ENCODE assay signal across 14 cellular contexts in the genomic region with DNA sequence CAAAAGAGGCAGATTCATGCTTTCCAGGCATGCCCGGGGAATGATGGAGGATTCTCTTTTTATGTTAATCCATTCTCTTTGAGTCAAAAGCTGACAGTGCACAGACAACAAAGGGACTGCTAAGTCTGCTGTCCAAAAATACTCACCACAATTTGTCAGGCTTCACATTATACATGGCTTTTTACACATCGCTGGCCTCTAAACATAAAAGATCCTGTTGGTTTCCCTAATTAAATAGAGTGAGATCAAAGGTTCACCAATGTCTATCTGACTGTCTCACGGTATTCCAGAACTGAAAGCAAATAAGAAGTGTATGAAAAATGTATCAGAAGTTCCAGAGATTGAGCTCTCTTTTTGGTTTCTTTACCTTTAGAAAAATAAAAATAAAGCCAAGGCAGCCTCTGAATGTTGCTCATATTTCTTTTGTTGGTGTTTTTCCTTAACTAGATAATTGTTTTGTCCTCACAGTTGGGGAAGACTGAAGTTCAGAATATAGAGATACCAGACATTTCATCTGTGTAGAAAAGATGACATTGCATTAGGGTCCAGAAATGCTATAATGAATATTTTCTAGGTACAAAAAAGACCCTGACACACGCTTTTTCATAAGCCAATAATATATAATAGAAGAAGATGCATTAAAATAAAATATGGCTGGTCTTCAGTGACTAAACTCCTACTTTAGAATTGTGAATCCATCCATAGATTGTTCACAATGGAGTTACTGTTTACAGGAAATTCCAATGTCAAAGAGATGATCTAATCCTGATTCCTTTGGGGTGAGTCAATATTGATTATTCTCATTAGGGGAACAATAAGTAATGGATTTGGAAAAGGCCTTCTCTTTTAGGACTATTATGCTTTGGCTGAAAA.
DNase-seq lines count a peak whose midpoint lies in the region; ATAC-seq and TF ChIP-seq lines count a peak whose summit lies in the region.
"Had no signal": no experiment of that assay in that cellular context is flagged by ENCODE, and none has a peak within 500 bp of the region (broad histone marks: within the 10 kb centered on the region; RNA-seq: fewer than 3 reads in every experiment).

No MANE protein-coding gene starts in this region.

- H3K27ac ChIP-seq in left lung: no peak overlapping the region
- H3K27ac ChIP-seq: heart left ventricle, SJSA1, thoracic aorta had no signal

- no peaks in the 10 kb centered on the region for H3K9me3 ChIP-seq in left lung
- H3K9me3 ChIP-seq: mucosa of descending colon, SJSA1, thoracic aorta had no signal

- intact Hi-C loops in left lung (cut with DNase I): no loop called here

- TF ChIP-seq CTCF in left lung (IDR thresholded peaks at IDR 0.05): no peak

- ATAC-seq in left lobe of liver: peak; percentile 51
- ATAC-seq in GM21526 (IDR thresholded peaks at IDR 0.05; ENCODE audit: low FRiP score, unreplicated experiment): no peak
- ATAC-seq in HG03139 (IDR thresholded peaks at IDR 0.05; ENCODE audit: unreplicated experiment): no peak
- ATAC-seq in left lung: no peak
- ATAC-seq: heart left ventricle, mucosa of descending colon had no signal

- H3K4me3 ChIP-seq in left lung: no peak overlapping the region
- H3K4me3 ChIP-seq: heart left ventricle, mucosa of descending colon, SJSA1, thoracic aorta had no signal

- no peaks in the 10 kb centered on the region for H3K36me3 ChIP-seq in left lung
- H3K36me3 ChIP-seq: heart left ventricle, SJSA1, thoracic aorta had no signal

- DNase-seq in Caki2 (ENCODE audit: low read depth) (peak; percentile 31), NCI-H226 (peak; percentile 54), dermis blood vessel endothelial cell (peak; percentile 18), left lobe of liver (ENCODE audit: low spot score) (no peak), NCI-H187 treated with DMSO at 0.1 percent for 48 hours (lab: John Stamatoyannopoulos, UW) (no peak), left lung (no peak)
- DNase-seq: activated CD4-positive, CD25-positive, alpha-beta regulatory T cell treated with anti-CD3 and anti-CD28 coated beads, Interleukin-2, amount 50 U/mL, for 72 hours; GF-D8; heart left ventricle; mucosa of descending colon had no signal

- no peaks in the 10 kb centered on the region for H3K4me1 ChIP-seq in left lung
- H3K4me1 ChIP-seq: heart left ventricle, SJSA1 had no signal

- in situ Hi-C loops in Caki2 (cut with HindIII; ENCODE audit: low pct_unique_long_range_greater_than_20kb, low sequenced_read_pairs): no loop called here

- no peaks in the 10 kb centered on the region for H3K27me3 ChIP-seq in left lung
- H3K27me3 ChIP-seq: heart left ventricle, SJSA1 had no signal

Comparison
In these comparisons a context has a peak if more than half of its experiments do, and no peak if none do; other contexts are left out.
1. DNase-seq: peak in Caki2 (single experiment), NCI-H226 (single experiment) and dermis blood vessel endothelial cell (single experiment); none in left lobe of liver (single experiment), NCI-H187 treated with DMSO at 0.1 percent for 48 hours (single experiment) and left lung (0 of 2).